ENCODE assay signal across 15 cellular contexts in the genomic region with DNA sequence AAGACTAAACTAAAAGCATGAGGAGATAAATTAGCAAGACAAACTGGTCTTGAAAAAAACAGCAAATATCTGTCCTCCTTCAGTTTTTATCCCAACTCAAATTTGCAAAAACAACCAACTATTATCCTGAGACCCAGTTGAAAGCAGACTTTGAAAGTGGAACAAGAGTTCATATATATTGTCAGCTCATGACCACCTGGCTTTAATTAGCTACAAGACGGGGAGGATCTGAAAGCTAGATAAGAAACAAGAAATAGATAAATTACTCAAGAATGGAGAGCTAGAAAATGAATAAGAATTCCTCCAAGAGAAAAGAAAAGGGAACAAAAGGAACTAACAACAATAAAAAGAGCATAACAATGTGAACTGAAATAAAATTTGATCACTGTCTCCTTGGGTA.
A peak's percentile ranks its signal among the peaks of the same experiment; 100 is the strongest.
DNase-seq lines count a peak whose midpoint lies in the region; ATAC-seq, FAIRE-seq and TF ChIP-seq lines count a peak whose summit lies in the region.
"Had no signal": no experiment of that assay in that cellular context is flagged by ENCODE, and none has a peak within 500 bp of the region (broad histone marks: within the 10 kb centered on the region; RNA-seq: fewer than 3 reads in every experiment).

No MANE protein-coding gene starts in this region.

- no peak for DNase-seq in Right ventricle myocardium inferior (ENCODE audit: missing footprints)
- DNase-seq in right cardiac atrium: no peak
- DNase-seq in H1 (ENCODE audit: low read depth in 1 of 2, low spot score in 2 of 2): no peak
- DNase-seq in mesothelial cell of epicardium (ENCODE audit: low spot score in 2 of 2, unreplicated experiment in 2 of 2): no peak
- DNase-seq in stimulated activated naive CD4-positive, alpha-beta T cell (lab: John Stamatoyannopoulos, UW): no peak
- DNase-seq in cerebellar cortex (ENCODE audit: low spot score): no peak
- DNase-seq in T-helper 9 cell: no peak
- DNase-seq: CD4-positive, CD25-positive, alpha-beta regulatory T cell; DMS53; GM23248; H7 had no signal

- no peak overlapping the region for H4K91ac ChIP-seq in H1 (replicated peaks; ENCODE audit: insufficient read length, low read length)

- H3K36me3 Mint-ChIP-seq in mesothelial cell of epicardium: peaks cover 5% of the 10 kb centered on the region
- H3K36me3 Mint-ChIP-seq: CD4-positive, CD25-positive, alpha-beta regulatory T cell had no signal

- H2BK20ac ChIP-seq in H1 (ENCODE audit: low read length): no peak overlapping the region

- no peaks in the 10 kb centered on the region for H3K23me2 ChIP-seq in H1 (ENCODE audit: low read depth, low read length)

- H2BK15ac ChIP-seq in H1 (ENCODE audit: low read length): no peak overlapping the region

- H3K14ac ChIP-seq in H1 (ENCODE audit: insufficient read length): no peak overlapping the region

- no peaks in the 10 kb centered on the region for H3K27me3 ChIP-seq in right cardiac atrium (ENCODE audit: control insufficient read depth, insufficient read depth)
- H3K27me3 ChIP-seq in H1 (replicated peaks in 1 of 4; ENCODE audit: control insufficient read depth in 3 of 4, extremely low read depth in 1 of 4, insufficient read depth in 3 of 4, low read length in 3 of 4): no peaks in the 10 kb centered on the region
- H3K27me3 ChIP-seq: BLaER1 treated with 17β-estradiol and CSF1 and Interleukin-3, amounts not matched to agents 10 nM and 100 nM had no signal

- no peak overlapping the region for H2BK120ac ChIP-seq in H1 (replicated peaks; ENCODE audit: low read depth, low read length)

- TF ChIP-seq POLR2A in H1 (IDR thresholded peaks at IDR 0.05; ENCODE audit: control extremely low read depth in 1 of 2, low read depth in 2 of 2, low read length in 2 of 2): no peak

- TF ChIP-seq EP300 in H1 (IDR thresholded peaks at IDR 0.05; ENCODE audit: borderline replicate concordance in 1 of 2, low read depth in 2 of 2, low read length in 2 of 2): no peak

- H2BK12ac ChIP-seq in H1 (ENCODE audit: low read depth, low read length): no peak overlapping the region; the same call in 1 of the 2 replicates

- H3K4me3 ChIP-seq in right cardiac atrium (ENCODE audit: low read length): no peak overlapping the region
- no peak overlapping the region for H3K4me3 ChIP-seq in H1 (ENCODE audit: extremely low read depth in 1 of 4, insufficient read depth in 2 of 4, low read depth in 3 of 4, low read length in 4 of 4)
- H3K4me3 ChIP-seq: BLaER1 treated with 17β-estradiol and CSF1 and Interleukin-3, amounts not matched to agents 10 nM and 100 nM; GM23248 had no signal

- H3K4ac ChIP-seq in H1 (replicated peaks; ENCODE audit: insufficient read length, low read depth, low read length): no peak overlapping the region

- no peak overlapping the region for H4K5ac ChIP-seq in H1 (ENCODE audit: insufficient read length, low read depth, low read length)

- peak; percentile 52 for FAIRE-seq in H1 (lab: Jason Lieb, UNC)

- H3K56ac ChIP-seq in H1 (replicated peaks; ENCODE audit: insufficient read length, low read depth, low read length): no peak overlapping the region

- H4K8ac ChIP-seq in H1 (ENCODE audit: extremely low read depth, insufficient read depth, low read length): no peak overlapping the region

- H3K9ac ChIP-seq in H1 (replicated peaks in 1 of 4; ENCODE audit: extremely low read depth in 1 of 4, low read depth in 3 of 4, low read length in 3 of 4): no peak overlapping the region
- H3K9ac ChIP-seq: BLaER1 treated with 17β-estradiol and CSF1 and Interleukin-3, amounts not matched to agents 10 nM and 100 nM; GM23248 had no signal

- H3K23ac ChIP-seq in H1 (ENCODE audit: insufficient read length): no peak overlapping the region

- no peak overlapping the region for H2BK5ac ChIP-seq in H1 (ENCODE audit: low read depth, low read length)

- no peak overlapping the region for H3K18ac ChIP-seq in H1 (ENCODE audit: extremely low read depth, low read length)

- no peaks in the 10 kb centered on the region for H4K20me1 ChIP-seq in H1 (replicated peaks in 1 of 2; ENCODE audit: control insufficient read depth in 1 of 2, insufficient read depth in 2 of 2, low read length in 2 of 2)
- H4K20me1 ChIP-seq: BLaER1 treated with 17β-estradiol and CSF1 and Interleukin-3, amounts not matched to agents 10 nM and 100 nM had no signal

- CTCF ChIA-PET in H1 (lab: Charles Lee; ENCODE audit: partially characterized antibody): interaction anchor here (0.7 to 1.1 kb wide), 2 partner anchors 31 to 66 kb away, joined by 3 to 4 read pairs; no protein-coding TSS in a partner anchor

- TF ChIP-seq RAD21 in H1 (IDR thresholded peaks at IDR 0.05 in 1 of 2, conservative IDR thresholded peaks at IDR 0.05 in 1 of 2; ENCODE audit: low read depth in 2 of 2, low read length in 2 of 2): no peak

- intact Hi-C loops in Right ventricle myocardium inferior (cut with DNase I): no loop called here
- intact Hi-C loops in right cardiac atrium (cut with DNase I): no loop called here

- H3K4me1 ChIP-seq in right cardiac atrium (ENCODE audit: control insufficient read depth, insufficient read depth, low read length): peaks cover 5% of the 10 kb centered on the region
- peaks cover 0 to 5% (median 2%) of the 10 kb centered on the region in 4 experiments; a peak in 1 of 7 replicates for H3K4me1 ChIP-seq in H1 (replicated peaks in 1 of 4; ENCODE audit: control insufficient read depth in 3 of 4, insufficient read depth in 4 of 4, low read length in 3 of 4)
- H3K4me1 ChIP-seq: BLaER1 treated with 17β-estradiol and CSF1 and Interleukin-3, amounts not matched to agents 10 nM and 100 nM had no signal

- H3K79me1 ChIP-seq in H1 (ENCODE audit: low read depth, low read length): no peaks in the 10 kb centered on the region

- H2AK5ac ChIP-seq in H1 (ENCODE audit: low read depth, low read length): no peak overlapping the region

- H3K9me3 Mint-ChIP-seq in mesothelial cell of epicardium: no peaks in the 10 kb centered on the region

- H3K36me3 ChIP-seq in H1 (ENCODE audit: control insufficient read depth in 2 of 4, insufficient read depth in 4 of 4, low read length in 3 of 4): no peaks in the 10 kb centered on the region
- H3K36me3 ChIP-seq: BLaER1 treated with 17β-estradiol and CSF1 and Interleukin-3, amounts not matched to agents 10 nM and 100 nM had no signal

- H3K27ac Mint-ChIP-seq in mesothelial cell of epicardium: peak overlapping the region; percentile 73
- H3K27ac Mint-ChIP-seq: CD4-positive, CD25-positive, alpha-beta regulatory T cell had no signal

- peaks cover 69% of the 10 kb centered on the region for H3K4me1 Mint-ChIP-seq in mesothelial cell of epicardium
- H3K4me1 Mint-ChIP-seq: CD4-positive, CD25-positive, alpha-beta regulatory T cell had no signal

- POLR2A ChIA-PET in H1 (lab: Charles Lee; ENCODE audit: partially characterized antibody): interaction anchor here (0.7 kb wide), 1 partner anchor 62 kb away, joined by 3 read pairs; no protein-coding TSS in a partner anchor

- no peak overlapping the region for H3K4me2 ChIP-seq in H1 (ENCODE audit: insufficient read depth in 1 of 2, low read depth in 2 of 2, low read length in 2 of 2)
- H3K4me2 ChIP-seq: BLaER1 treated with 17β-estradiol and CSF1 and Interleukin-3, amounts not matched to agents 10 nM and 100 nM had no signal

- no peak overlapping the region for H3K4me3 Mint-ChIP-seq in mesothelial cell of epicardium
- H3K4me3 Mint-ChIP-seq: CD4-positive, CD25-positive, alpha-beta regulatory T cell had no signal

- H3K27ac ChIP-seq in right cardiac atrium (ENCODE audit: low read length): no peak overlapping the region
- no peak overlapping the region for H3K27ac ChIP-seq in H1 (ENCODE audit: low read depth, low read length)
- H3K27ac ChIP-seq: 22Rv1; BLaER1 treated with 17β-estradiol and CSF1 and Interleukin-3, amounts not matched to agents 10 nM and 100 nM; GM23248; HL-60 had no signal

- no peak for TF ChIP-seq CTCF in H1 (IDR thresholded peaks at IDR 0.05; ENCODE audit: control extremely low read depth in 1 of 3, insufficient read depth in 1 of 3, low read depth in 1 of 3, low read length in 3 of 3)
- TF ChIP-seq CTCF in mesothelial cell of epicardium (IDR thresholded peaks at IDR 0.05; ENCODE audit: unreplicated experiment): no peak

- ATAC-seq in Right ventricle myocardium inferior (peak; percentile 5), right cardiac atrium (no peak)
- no peak for ATAC-seq in activated CD4-positive, CD25-positive, alpha-beta regulatory T cell treated with anti-CD3 and anti-CD28 coated beads, Interleukin-2, amount 50 U/mL, for 24 hours

- 49% methylated on average over 1 of the region's 1 CpG for WGBS in right cardiac atrium
- WGBS in H1 (ENCODE audit: extremely low coverage in 1 of 2, insufficient coverage in 1 of 2, insufficient read length in 1 of 2, insufficient replicate concordance in 2 of 2, low coverage in 1 of 2, low lambda C conversion rate in 2 of 2, missing lambda C conversion rate in 1 of 2), 2 experiments: 75% methylated on average over 1 of the region's 1 CpG; no CpG with 5 or more reads in 1 of the 2 experiments

- no peaks in the 10 kb centered on the region for H3K9me3 ChIP-seq in right cardiac atrium (ENCODE audit: control insufficient read depth, low read length)
- H3K9me3 ChIP-seq in H1 (ENCODE audit: insufficient read depth in 2 of 2, low read depth in 1 of 2, low read length in 1 of 2): no peaks in the 10 kb centered on the region
- H3K9me3 ChIP-seq: BLaER1 treated with 17β-estradiol and CSF1 and Interleukin-3, amounts not matched to agents 10 nM and 100 nM had no signal

- no peaks in the 10 kb centered on the region for H3K79me2 ChIP-seq in H1 (ENCODE audit: control insufficient read depth in 1 of 2, insufficient read depth in 2 of 2, low read length in 2 of 2)

- H2AFZ ChIP-seq in H1 (ENCODE audit: low read length): no peak overlapping the region
- H2AFZ ChIP-seq: GM23248 had no signal

- H3K27me3 Mint-ChIP-seq in mesothelial cell of epicardium (ENCODE audit: low read depth): no peaks in the 10 kb centered on the region
- H3K27me3 Mint-ChIP-seq: CD4-positive, CD25-positive, alpha-beta regulatory T cell had no signal

TF ChIP-seq in H1, 55 proteins besides CTCF, POLR2A, EP300 and RAD21:
- TF ChIP-seq NRF1 (IDR thresholded peaks at IDR 0.05; ENCODE audit: low read depth, low read length): no peak
- no peak for TF ChIP-seq JUND (IDR thresholded peaks at IDR 0.05; ENCODE audit: low read length)
- no peak for TF ChIP-seq SIRT6 (IDR thresholded peaks at IDR 0.05; ENCODE audit: low read length)
- no peak for TF ChIP-seq CREB1 (IDR thresholded peaks at IDR 0.05)
- TF ChIP-seq KDM5A (IDR thresholded peaks at IDR 0.05; ENCODE audit: low read length): no peak
